Comparison of ENCODE assay signal across 2 cellular contexts in genomic region chr2:88959480-88960204, GRCh38.
TF ChIP-seq lines count a peak whose summit lies in the region.

No MANE protein-coding gene starts in this region.

TF ChIP-seq in IMR-90, 13 proteins besides CTCF, POLR2A, EP300 and RAD21:
- no peak for TF ChIP-seq NFE2L2 (IDR thresholded peaks at IDR 0.05; ENCODE audit: low read depth, low read length)
- TF ChIP-seq BHLHE40 (IDR thresholded peaks at IDR 0.05; ENCODE audit: low read depth, low read length) = no peak
- TF ChIP-seq MAZ (IDR thresholded peaks at IDR 0.05; ENCODE audit: borderline replicate concordance, low read depth, low read length) = no peak
- TF ChIP-seq CHD1 (IDR thresholded peaks at IDR 0.05; ENCODE audit: low read depth, low read length) = no peak
- TF ChIP-seq ELK1 (IDR thresholded peaks at IDR 0.05; ENCODE audit: borderline replicate concordance, low read depth, low read length) = no peak
- no peak for TF ChIP-seq RFX5 (IDR thresholded peaks at IDR 0.05; ENCODE audit: low read depth, low read length)
- no peak for TF ChIP-seq FOS (IDR thresholded peaks at IDR 0.05; ENCODE audit: low read depth, low read length)
- TF ChIP-seq SMC3 (IDR thresholded peaks at IDR 0.05; ENCODE audit: low read depth, low read length) = no peak
- TF ChIP-seq RCOR1 (IDR thresholded peaks at IDR 0.05; ENCODE audit: insufficient replicate concordance, low read length) = no peak
- no peak for TF ChIP-seq CEBPB (IDR thresholded peaks at IDR 0.05; ENCODE audit: low read depth, low read length)
- TF ChIP-seq MAFK (IDR thresholded peaks at IDR 0.05; ENCODE audit: low read depth, low read length) = no peak
- TF ChIP-seq USF2 (IDR thresholded peaks at IDR 0.05; ENCODE audit: low read depth, low read length) = no peak

TF ChIP-seq in K562, 482 proteins besides CTCF, POLR2A, EP300 and RAD21:
- TF ChIP-seq POLR3A (IDR thresholded peaks at IDR 0.05; ENCODE audit: borderline replicate concordance, extremely low read depth, insufficient read depth, insufficient read length) (no peak), PRDM10 (IDR thresholded peaks at IDR 0.05; ENCODE audit: partially characterized antibody) (no peak), PKNOX1 (IDR thresholded peaks at IDR 0.05) (0 out of 2 replicates have a peak, but pooled peaks have one; percentile 6), PBX2 (CRISPR knock-in tag; IDR thresholded peaks at IDR 0.05; ENCODE audit: low read depth) (no peak), PBX2 (tag; conservative IDR thresholded peaks at IDR 0.05; ENCODE audit: low read depth) (0 out of 2 replicates have a peak, but pooled peaks have one; percentile 22)
